In genomic region chr19:49641688-49642487, GRCh38 we compare ENCODE assay signal across 8 cellular contexts. TPM values are rescaled to one million over a fixed set of nuclear protein-coding genes. Genes with fewer than 3 reads are reported as not detected.
DNase-seq lines count a peak whose midpoint lies in the region; ATAC-seq and TF ChIP-seq lines count a peak whose summit lies in the region.

TSS of gene SCAF1 (plus strand) at chr19:49642209. CDS start at chr19:49645027, 2,818 bp downstream.

- peaks cover 7% of the 10 kb centered on the region for H3K27me3 ChIP-seq in thymus (ENCODE audit: control insufficient read depth, insufficient read depth)

- peaks cover 57% of the 10 kb centered on the region for H3K4me1 Mint-ChIP-seq in osteocyte (ENCODE audit: unreplicated experiment)

- TF ChIP-seq POLR2A in GM10847 (IDR thresholded peaks at IDR 0.05; ENCODE audit: extremely low read depth, insufficient read length): peak; percentile 17

- H3K27ac ChIP-seq in thymus (ENCODE audit: low read depth): peak within 1 kb of the TSS; percentile 88

- peak within 1 kb of the TSS; percentile 100 for H3K27ac Mint-ChIP-seq in osteocyte (ENCODE audit: unreplicated experiment)

- H3K4me3 Mint-ChIP-seq in osteocyte (ENCODE audit: unreplicated experiment): peak within 1 kb of the TSS; percentile 95

- H3K4me3 ChIP-seq in thymus (ENCODE audit: low read length): peak within 1 kb of the TSS; percentile 66

- WGBS in thymus: under 1% methylated on average over 86 of the region's 86 CpGs

- H3K9me3 Mint-ChIP-seq in osteocyte (ENCODE audit: unreplicated experiment): no peaks in the 10 kb centered on the region

- intact Hi-C loops in head of caudate nucleus (cut with DNase I): loop anchor here (2.0 kb wide), 1 partner anchor 35 kb away; the partner anchor contains the start of gene PRMT1

- H3K4me1 ChIP-seq in thymus (ENCODE audit: control insufficient read depth, insufficient read depth, low read length): peaks cover 16% of the 10 kb centered on the region

- no peak for TF ChIP-seq CTCF in osteocyte (IDR thresholded peaks at IDR 0.05)

- DNase-seq in NCI-H1417 (lab: John Stamatoyannopoulos, UW) (peak; percentile 99 to 100 (median 99)), SW 1271 (lab: John Stamatoyannopoulos, UW) (peak; percentile 82 to 96), head of caudate nucleus (peak; percentile 96 to 100 (median 99)), osteocyte (ENCODE audit: extremely low spot score, unreplicated experiment) (peak; percentile 100)
- DNase-seq in activated naive CD8-positive, alpha-beta T cell treated with anti-CD3 and anti-CD28 coated beads, Interleukin-2, amount 50 U/mL, for 16 hours (ENCODE audit: low read depth, low spot score): peak; percentile 97

- no peaks in the 10 kb centered on the region for H3K9me3 ChIP-seq in thymus (ENCODE audit: control insufficient read depth)

- peak; percentile 60 for ATAC-seq in HG02678 (IDR thresholded peaks at IDR 0.05; ENCODE audit: unreplicated experiment)

- peaks cover 14% of the 10 kb centered on the region for H3K36me3 ChIP-seq in thymus (ENCODE audit: control insufficient read depth, insufficient read depth)

- peaks cover 9% of the 10 kb centered on the region for H3K36me3 Mint-ChIP-seq in osteocyte (ENCODE audit: unreplicated experiment)

- H3K27me3 Mint-ChIP-seq in osteocyte (ENCODE audit: unreplicated experiment): no peaks in the 10 kb centered on the region

RNA-seq across cellular contexts. Expression of gene SCAF1, which starts in this region (rescaled TPM):
- total RNA-seq in osteocyte: 74.9 and 81.9 TPM in 2 replicates
- 17.2 TPM for polyA plus RNA-seq in thymus

Comparison
In these comparisons a context has a peak if more than half of its experiments do, and no peak if none do; other contexts are left out.
1. Peak in every context shown above with its lines: DNase-seq, ATAC-seq, H3K4me3 ChIP-seq and H3K27ac ChIP-seq.